ENCODE assay signal across 11 cellular contexts in genomic region chr19:13583753-13584152, GRCh38.
"Had no signal": no experiment of that assay in that cellular context is flagged by ENCODE, and none has a peak within 500 bp of the region (broad histone marks: within the 10 kb centered on the region; RNA-seq: fewer than 3 reads in every experiment).

No MANE protein-coding gene starts in this region.

- ATAC-seq: GM23338, HCT116 had no signal

- H3K9me3 ChIP-seq: HAP-1 had no signal

- H3K4me1 ChIP-seq: HAP-1 had no signal

- H3K4me3 ChIP-seq: GM23248, GM23338, HAP-1 had no signal

- FAIRE-seq: H1, H54 had no signal

- H3K4me2 ChIP-seq: GM23338 had no signal

- H3K27ac ChIP-seq: GM23248 had no signal

- DNase-seq: GM23248, GOT3, H7, H9, HCEC 1CT, HFFc6 had no signal

- H2AFZ ChIP-seq: GM23248, GM23338 had no signal

- H3K9ac ChIP-seq: GM23248 had no signal

- H3K36me3 ChIP-seq: HAP-1 had no signal
